17 cellular contexts compared by ENCODE assay signal in the genomic region with DNA sequence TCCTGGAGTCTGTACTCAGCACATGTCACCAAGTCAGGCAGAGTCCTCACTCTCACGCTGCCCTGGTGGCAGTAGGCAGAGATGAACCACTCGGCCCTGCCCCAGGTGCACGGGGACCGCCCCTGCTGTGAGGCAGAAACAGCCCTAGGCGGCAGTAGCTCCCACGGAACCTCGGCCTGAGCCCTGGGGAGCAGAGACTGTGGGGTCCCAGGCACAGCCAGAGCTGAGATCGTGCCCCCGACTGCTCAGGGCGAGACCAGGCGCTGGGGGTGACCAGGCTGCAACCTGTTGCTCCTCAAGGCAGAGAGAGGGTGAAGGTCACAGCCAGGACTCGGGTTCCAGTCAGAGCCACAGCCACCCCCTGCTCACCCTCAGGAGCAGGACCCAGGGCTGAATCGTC. TPM values are rescaled to one million over a fixed set of nuclear protein-coding genes. Genes with fewer than 3 reads are reported as not detected.
"Had no signal": no experiment of that assay in that cellular context is flagged by ENCODE, and none has a peak within 500 bp of the region (broad histone marks: within the 10 kb centered on the region; RNA-seq: fewer than 3 reads in every experiment).

No MANE protein-coding gene starts in this region.

- H3K9me3 ChIP-seq: colonic mucosa, gastroesophageal sphincter had no signal

- H3K9ac ChIP-seq: neural progenitor cell, parathyroid adenoma had no signal

- H3K4me1 ChIP-seq: colonic mucosa, gastroesophageal sphincter, neural progenitor cell, parathyroid adenoma, tibial nerve had no signal

- ATAC-seq: gastroesophageal sphincter had no signal

- H3K27me3 ChIP-seq: colonic mucosa, gastroesophageal sphincter, neural progenitor cell, tibial nerve had no signal

- H3K36me3 ChIP-seq: neural progenitor cell had no signal

- H3K27ac Mint-ChIP-seq: mesothelial cell of epicardium, neural progenitor cell had no signal

- H2AFZ ChIP-seq: neural progenitor cell, parathyroid adenoma had no signal

- DNase-seq: activated CD4-positive, alpha-beta T cell treated with anti-CD3 and anti-CD28 coated beads for 4 hours; colonic mucosa; T-helper 9 cell; WERI-Rb-1 had no signal

- H3K27ac ChIP-seq: colonic mucosa, gastroesophageal sphincter, neural progenitor cell, parathyroid adenoma, tibial nerve, WERI-Rb-1 had no signal

- H3K4me3 Mint-ChIP-seq: mesothelial cell of epicardium, neural progenitor cell had no signal

- H3K4me1 Mint-ChIP-seq: mesothelial cell of epicardium had no signal

- H3K4me3 ChIP-seq: colonic mucosa, gastroesophageal sphincter, neural progenitor cell, tibial nerve had no signal

- H3K4me2 ChIP-seq: neural progenitor cell had no signal

- H3K9me3 Mint-ChIP-seq: neural progenitor cell had no signal

RNA-seq across cellular contexts. Expression of gene CIB3, which starts 59.2 kb away (rescaled TPM):
- total RNA-seq: astrocyte, colonic mucosa, fibroblast of lung, gastroesophageal sphincter, kidney epithelial cell, lower leg skin, mesothelial cell of epicardium, myocyte, renal cortical epithelial cell, skeletal muscle tissue, subcutaneous adipose tissue, tibial nerve had no signal
- polyA plus RNA-seq: fibroblast of lung had no signal
